ENCODE assay signal across 1 cellular context in genomic region chr16:8806272-8806983, GRCh38.
TF ChIP-seq lines count a peak whose summit lies in the region.

No MANE protein-coding gene starts in this region.

TF ChIP-seq in GM12878, 131 proteins besides CTCF, POLR2A, EP300 and RAD21:
- TF ChIP-seq EED (IDR thresholded peaks at IDR 0.05; ENCODE audit: low read depth) = no peak
- TF ChIP-seq POLR2AphosphoS5 (IDR thresholded peaks at IDR 0.05; ENCODE audit: low read length) = peak; percentile 31; the same call in 1 of the 2 replicates
- TF ChIP-seq RCOR1 (conservative IDR thresholded peaks at IDR 0.05; ENCODE audit: low read depth, low read length) = no peak
